ENCODE assay signal across 18 cellular contexts in the genomic region with DNA sequence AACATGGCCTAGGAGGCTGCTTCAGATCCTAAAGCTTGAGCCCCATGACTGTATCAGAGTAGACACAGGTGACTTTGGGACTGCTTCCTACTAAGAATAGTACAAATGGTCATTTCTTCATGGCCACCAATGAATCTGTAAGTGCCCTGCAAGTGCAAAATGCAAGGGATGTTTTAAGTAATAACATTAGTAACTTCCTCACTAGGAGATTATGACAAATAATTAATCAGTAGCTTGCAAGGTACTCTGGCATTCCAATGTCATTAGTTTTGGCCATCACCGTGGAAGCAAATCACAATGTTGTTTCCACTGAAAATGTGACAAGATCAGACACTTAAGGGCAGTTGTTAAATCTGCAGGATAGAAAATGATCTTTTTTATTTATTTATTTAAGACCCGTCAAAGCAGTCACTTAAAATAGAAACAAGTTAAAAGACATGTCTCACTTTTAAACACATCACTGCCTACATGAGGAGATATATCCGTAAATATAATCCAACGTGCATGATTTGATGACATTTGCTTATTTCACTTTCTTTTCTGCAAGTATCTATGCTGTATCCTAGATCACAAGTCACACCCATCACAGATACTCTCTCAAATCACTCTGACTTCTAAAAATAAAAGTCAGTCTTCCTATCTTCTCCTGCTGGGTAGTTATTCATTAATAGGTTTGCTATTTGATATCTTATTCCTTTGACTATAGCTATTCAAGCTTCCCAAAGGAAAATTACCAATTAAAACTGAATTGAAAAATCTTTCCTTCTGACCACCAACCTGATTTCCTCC.
DNase-seq lines count a peak whose midpoint lies in the region; FAIRE-seq and TF ChIP-seq lines count a peak whose summit lies in the region.
"Had no signal": no experiment of that assay in that cellular context is flagged by ENCODE, and none has a peak within 500 bp of the region (broad histone marks: within the 10 kb centered on the region; RNA-seq: fewer than 3 reads in every experiment).

No MANE protein-coding gene starts in this region.

- no peaks in the 10 kb centered on the region for H3K9me1 ChIP-seq in endothelial cell of umbilical vein (replicated peaks; ENCODE audit: control insufficient read depth, extremely low read depth, insufficient read depth, low read length)

- H3K36me3 Mint-ChIP-seq in CD14-positive monocyte: no peaks in the 10 kb centered on the region

- CTCF ChIA-PET in endothelial cell of umbilical vein (lab: Charles Lee): interaction anchor here (0.8 to 1.3 kb wide), 4 partner anchors 12 to 691 kb away, joined by 3 to 4 read pairs (median 4); no protein-coding TSS in a partner anchor

- H3K79me2 ChIP-seq in endothelial cell of umbilical vein (ENCODE audit: control insufficient read depth, insufficient read depth, low read length): no peaks in the 10 kb centered on the region

- BruUV-seq in endothelial cell of umbilical vein (replicated peaks; lab: Mats Ljungman, UMichigan): no TSS peak

- H2BK15ac ChIP-seq in mesenchymal stem cell (ENCODE audit: low read depth, poor library complexity, severe bottlenecking): no peak overlapping the region

- H3K4me3 ChIP-seq in endothelial cell of umbilical vein (replicated peaks in 1 of 3; ENCODE audit: insufficient read depth in 1 of 3, low read depth in 1 of 3, low read length in 3 of 3): no peak overlapping the region
- H3K4me3 ChIP-seq in mesenchymal stem cell (ENCODE audit: insufficient read depth in 1 of 2, low read depth in 1 of 2, low read length in 2 of 2): no peak overlapping the region
- H3K4me3 ChIP-seq: BLaER1 treated with 17β-estradiol and CSF1 and Interleukin-3, amounts not matched to agents 10 nM and 100 nM; heart left ventricle; K562 had no signal

- no peak overlapping the region for H3K4ac ChIP-seq in mesenchymal stem cell (ENCODE audit: low read depth in 1 of 2, low read length in 2 of 2)

- no peaks in the 10 kb centered on the region for H3K4me1 Mint-ChIP-seq in CD14-positive monocyte
- H3K4me1 Mint-ChIP-seq: activated B cell treated with CpG ODN at 0.5 μM for 24 hours had no signal

- intact Hi-C loops in endothelial cell of umbilical vein (cut with micrococcal nuclease) (loop anchor here (1.0 kb wide), 1 partner anchor 85 kb away; no protein-coding TSS in a partner anchor), CD14-positive monocyte (cut with micrococcal nuclease) (no loop called here)

- DNase-seq in EH (ENCODE audit: low read depth) (peak; percentile 66), LHCN-M2 (ENCODE audit: low read depth) (peak; percentile 66), endothelial cell of umbilical vein (ENCODE audit: low read depth, low spot score) (peak; percentile 46), mesenchymal stem cell (no peak), CD14-positive monocyte (ENCODE audit: low spot score) (no peak), COLO829 (ENCODE audit: low spot score) (no peak), OCI-M2 (lab: John Stamatoyannopoulos, UW; ENCODE audit: unreplicated experiment) (no peak), D721Med (ENCODE audit: insufficient read length, low spot score) (no peak)
- DNase-seq: activated B cell treated with CpG ODN at 0.5 μM for 24 hours; activated effector memory CD4-positive, alpha-beta T cell treated with Interleukin-2 at 50 U/mL for 16 hours; heart left ventricle; left cardiac atrium; NCI-H1105; NCI-H774; occipital lobe; RPMI8226 had no signal

- H3K4me1 ChIP-seq in endothelial cell of umbilical vein (ENCODE audit: control insufficient read depth, extremely low read depth, insufficient read depth, low read length) (peaks cover 12% of the 10 kb centered on the region), mesenchymal stem cell (ENCODE audit: control insufficient read depth, insufficient read depth, low read depth, low read length) (peaks cover 5% of the 10 kb centered on the region)

- POLR2A ChIA-PET in endothelial cell of umbilical vein (lab: Charles Lee): no interaction called here

- H3K27ac ChIP-seq in endothelial cell of umbilical vein (ENCODE audit: insufficient read depth, low read depth, low read length): peak overlapping the region; percentile 11
- peak overlapping the region; percentile 74 for H3K27ac ChIP-seq in mesenchymal stem cell (ENCODE audit: low read length, poor library complexity, severe bottlenecking)
- H3K27ac ChIP-seq: BLaER1 treated with 17β-estradiol and CSF1 and Interleukin-3, amounts not matched to agents 10 nM and 100 nM; heart left ventricle had no signal

- peak overlapping the region; percentile 8 for H3K4me2 ChIP-seq in endothelial cell of umbilical vein (ENCODE audit: insufficient read depth, low read length)
- peak overlapping the region; percentile 38 for H3K4me2 ChIP-seq in mesenchymal stem cell (ENCODE audit: low read length, poor library complexity, severe bottlenecking)
- H3K4me2 ChIP-seq: BLaER1 treated with 17β-estradiol and CSF1 and Interleukin-3, amounts not matched to agents 10 nM and 100 nM had no signal

- no peaks in the 10 kb centered on the region for H3K27me3 ChIP-seq in endothelial cell of umbilical vein (ENCODE audit: control insufficient read depth in 2 of 2, insufficient read depth in 2 of 2, low read length in 2 of 2)
- no peaks in the 10 kb centered on the region for H3K27me3 ChIP-seq in mesenchymal stem cell (ENCODE audit: control insufficient read depth in 1 of 2, insufficient read depth in 1 of 2, low read length in 2 of 2)
- H3K27me3 ChIP-seq: BLaER1 treated with 17β-estradiol and CSF1 and Interleukin-3, amounts not matched to agents 10 nM and 100 nM; heart left ventricle had no signal

- no peak overlapping the region for H3K9ac ChIP-seq in endothelial cell of umbilical vein (replicated peaks; ENCODE audit: extremely low read depth, insufficient read depth, low read length)
- no peak overlapping the region for H3K9ac ChIP-seq in mesenchymal stem cell (ENCODE audit: low read length)
- H3K9ac ChIP-seq: BLaER1 treated with 17β-estradiol and CSF1 and Interleukin-3, amounts not matched to agents 10 nM and 100 nM had no signal

- no peak overlapping the region for H4K8ac ChIP-seq in mesenchymal stem cell (ENCODE audit: low read length)

- peaks cover 0 to 6% (median 0%) of the 10 kb centered on the region in 7 donors for H3K9me3 Mint-ChIP-seq in CD14-positive monocyte
- H3K9me3 Mint-ChIP-seq: activated B cell treated with CpG ODN at 0.5 μM for 24 hours had no signal

- no peak for TF ChIP-seq POLR2A in endothelial cell of umbilical vein (IDR thresholded peaks at IDR 0.05; ENCODE audit: low read depth, low read length)

- no peak overlapping the region for H3K18ac ChIP-seq in mesenchymal stem cell (ENCODE audit: low read depth in 1 of 2, low read length in 2 of 2)

- H3K79me1 ChIP-seq in mesenchymal stem cell (replicated peaks; ENCODE audit: low read length, poor library complexity, severe bottlenecking): peaks cover 4% of the 10 kb centered on the region

- no peak overlapping the region for H3K14ac ChIP-seq in mesenchymal stem cell (ENCODE audit: low read length in 2 of 2)

- no peak overlapping the region for H4K91ac ChIP-seq in mesenchymal stem cell (ENCODE audit: low read length)

- H2BK5ac ChIP-seq in mesenchymal stem cell (ENCODE audit: low read depth, low read length, poor library complexity, severe bottlenecking): no peak overlapping the region

- dilution Hi-C loops in endothelial cell of umbilical vein (cut with MboI; ENCODE audit: extremely low pct_ligation_motif_present, low sequenced_read_pairs): no loop called here

- no peak overlapping the region for H2BK12ac ChIP-seq in mesenchymal stem cell (ENCODE audit: low read length in 2 of 2)

- H2BK120ac ChIP-seq in mesenchymal stem cell (ENCODE audit: low read depth, low read length): no peak overlapping the region

- H3K9me3 ChIP-seq in endothelial cell of umbilical vein (replicated peaks; ENCODE audit: control insufficient read depth, insufficient read depth, low read length) (no peaks in the 10 kb centered on the region), mesenchymal stem cell (ENCODE audit: control insufficient read depth, low read length) (no peaks in the 10 kb centered on the region)
- H3K9me3 ChIP-seq: BLaER1 treated with 17β-estradiol and CSF1 and Interleukin-3, amounts not matched to agents 10 nM and 100 nM; heart left ventricle had no signal

- WGBS in mesenchymal stem cell: 54% methylated on average over 4 of the region's 4 CpGs

- H4K20me1 ChIP-seq in endothelial cell of umbilical vein (replicated peaks; ENCODE audit: control insufficient read depth, extremely low read depth, insufficient read depth, low read length): no peaks in the 10 kb centered on the region
- H4K20me1 ChIP-seq: BLaER1 treated with 17β-estradiol and CSF1 and Interleukin-3, amounts not matched to agents 10 nM and 100 nM had no signal

- H2AFZ ChIP-seq in endothelial cell of umbilical vein (ENCODE audit: low read depth, low read length) (no peak overlapping the region), mesenchymal stem cell (ENCODE audit: low read depth, low read length) (no peak overlapping the region)

- no peak overlapping the region for H3K27ac Mint-ChIP-seq in CD14-positive monocyte
- H3K27ac Mint-ChIP-seq: activated B cell treated with CpG ODN at 0.5 μM for 24 hours had no signal

- FAIRE-seq in endothelial cell of umbilical vein (lab: Jason Lieb, UNC): peak; percentile 70
- no peak for FAIRE-seq in D721Med (lab: Jason Lieb, UNC)
- FAIRE-seq: K562 had no signal

- H2AK5ac ChIP-seq in mesenchymal stem cell (ENCODE audit: low read length, severe bottlenecking): no peak overlapping the region

- H3K36me3 ChIP-seq in endothelial cell of umbilical vein (ENCODE audit: control insufficient read depth in 2 of 2, extremely low read depth in 1 of 2, insufficient read depth in 2 of 2, low read length in 2 of 2): no peaks in the 10 kb centered on the region
- no peaks in the 10 kb centered on the region for H3K36me3 ChIP-seq in mesenchymal stem cell (ENCODE audit: control insufficient read depth in 1 of 2, insufficient read depth in 2 of 2, low read depth in 1 of 2, low read length in 2 of 2)
- H3K36me3 ChIP-seq: BLaER1 treated with 17β-estradiol and CSF1 and Interleukin-3, amounts not matched to agents 10 nM and 100 nM; heart left ventricle had no signal

- TF ChIP-seq CTCF in endothelial cell of umbilical vein (IDR thresholded peaks at IDR 0.05; ENCODE audit: extremely low read depth in 1 of 2, insufficient read depth in 1 of 2, low read depth in 1 of 2, low read length in 2 of 2): no peak
- no peak for TF ChIP-seq CTCF in CD14-positive monocyte (IDR thresholded peaks at IDR 0.05)
- TF ChIP-seq CTCF in D721Med (IDR thresholded peaks at IDR 0.05; ENCODE audit: insufficient read depth, missing control alignments): no peak

- H3K4me3 Mint-ChIP-seq in CD14-positive monocyte: no peak overlapping the region
- H3K4me3 Mint-ChIP-seq: activated B cell treated with CpG ODN at 0.5 μM for 24 hours had no signal

- H3K27me3 Mint-ChIP-seq in CD14-positive monocyte (ENCODE audit: low read depth in 3 of 3): peaks cover 0 to 2% (median 0%) of the 10 kb centered on the region in 3 donors
- H3K27me3 Mint-ChIP-seq: activated B cell treated with CpG ODN at 0.5 μM for 24 hours had no signal

- no peak overlapping the region for H3K23ac ChIP-seq in mesenchymal stem cell (ENCODE audit: low read length in 2 of 2)

TF ChIP-seq in endothelial cell of umbilical vein, 7 proteins besides CTCF, POLR2A, EP300 and RAD21 (continues in another document):
- TF ChIP-seq EZH2 (IDR thresholded peaks at IDR 0.05; ENCODE audit: borderline replicate concordance, low read depth, low read length, severe bottlenecking): no peak

Comparison
In these comparisons a context has a peak if more than half of its experiments do, and no peak if none do; other contexts are left out.
1. DNase-seq: peak in EH (single experiment), LHCN-M2 (single experiment) and endothelial cell of umbilical vein (single experiment); none in mesenchymal stem cell (single experiment), CD14-positive monocyte (single experiment), COLO829 (single experiment), OCI-M2 (single experiment) and D721Med (single experiment).